8 cellular contexts compared by ENCODE assay signal in the genomic region with DNA sequence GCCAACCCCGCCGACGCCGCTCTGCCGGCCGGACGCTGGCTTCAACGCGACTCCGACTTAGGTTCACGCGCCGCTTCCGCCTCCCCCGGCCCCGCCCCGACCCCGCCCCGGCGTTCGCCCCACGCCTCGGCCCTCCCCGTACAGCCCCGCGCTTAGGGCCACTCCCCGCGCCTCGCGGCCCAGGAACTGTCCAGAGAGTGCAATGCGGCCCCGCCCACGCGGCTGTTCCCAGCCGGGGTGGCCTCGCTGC. TPM values are rescaled to one million over a fixed set of nuclear protein-coding genes. Genes with fewer than 3 reads are reported as not detected.
DNase-seq lines count a peak whose midpoint lies in the region; ATAC-seq and TF ChIP-seq lines count a peak whose summit lies in the region.

A gene with protein sequence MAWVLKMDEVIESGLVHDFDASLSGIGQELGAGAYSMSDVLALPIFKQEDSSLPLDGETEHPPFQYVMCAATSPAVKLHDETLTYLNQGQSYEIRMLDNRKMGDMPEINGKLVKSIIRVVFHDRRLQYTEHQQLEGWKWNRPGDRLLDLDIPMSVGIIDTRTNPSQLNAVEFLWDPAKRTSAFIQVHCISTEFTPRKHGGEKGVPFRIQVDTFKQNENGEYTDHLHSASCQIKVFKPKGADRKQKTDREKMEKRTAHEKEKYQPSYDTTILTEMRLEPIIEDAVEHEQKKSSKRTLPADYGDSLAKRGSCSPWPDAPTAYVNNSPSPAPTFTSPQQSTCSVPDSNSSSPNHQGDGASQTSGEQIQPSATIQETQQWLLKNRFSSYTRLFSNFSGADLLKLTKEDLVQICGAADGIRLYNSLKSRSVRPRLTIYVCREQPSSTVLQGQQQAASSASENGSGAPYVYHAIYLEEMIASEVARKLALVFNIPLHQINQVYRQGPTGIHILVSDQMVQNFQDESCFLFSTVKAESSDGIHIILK (minus strand): TSS at position 78 of the 250 bp plus-strand sequence. CDS start 557 bp downstream, outside the sequence.

- no peaks in the 10 kb centered on the region for H3K27me3 ChIP-seq in CD8-positive, alpha-beta memory T cell (ENCODE audit: insufficient read depth, low read length, poor library complexity, severe bottlenecking)
- no peaks in the 10 kb centered on the region for H3K27me3 ChIP-seq in breast epithelium
- no peaks in the 10 kb centered on the region for H3K27me3 ChIP-seq in stomach

- ATAC-seq in left lobe of liver = peak; percentile 88

- H3K27me3 Mint-ChIP-seq in CD8-positive, alpha-beta memory T cell = peaks cover 0 to 4% of the 10 kb centered on the region in 2 donors

- H3K36me3 ChIP-seq in CD8-positive, alpha-beta memory T cell (ENCODE audit: insufficient read depth, low read length) = no peaks in the 10 kb centered on the region
- no peaks in the 10 kb centered on the region for H3K36me3 ChIP-seq in breast epithelium
- H3K36me3 ChIP-seq in stomach = no peaks in the 10 kb centered on the region

- peaks cover 51 to 58% (median 54%) of the 10 kb centered on the region in 3 donors for H3K4me1 Mint-ChIP-seq in CD8-positive, alpha-beta memory T cell

- POLR2A ChIA-PET in CD8-positive, alpha-beta memory T cell (lab: Charles Lee) = interaction anchor here (0.6 to 1.5 kb wide), 8 partner anchors 11 to 755 kb away, joined by 3 to 8 read pairs (median 4); a partner anchor contains a TSS

- CTCF ChIA-PET in CD8-positive, alpha-beta memory T cell (lab: Charles Lee) = interaction anchor here (0.7 to 1.5 kb wide), 3 partner anchors 16 to 347 kb away, joined by 3 to 4 read pairs (median 3); no protein-coding TSS in a partner anchor

- peak within 1 kb of the TSS; percentile 97 for H3K27ac ChIP-seq in CD8-positive, alpha-beta memory T cell (ENCODE audit: low read depth, low read length)
- peak within 1 kb of the TSS; percentile 95 to 99 for H3K27ac ChIP-seq in breast epithelium
- H3K27ac ChIP-seq in stomach = peak within 1 kb of the TSS; percentile 97 to 99 (median 98)

- TF ChIP-seq POLR2A in NB4 (IDR thresholded peaks at IDR 0.05; ENCODE audit: extremely low read depth, insufficient read length) (peak; percentile 68), breast epithelium (IDR thresholded peaks at IDR 0.05) (no peak), stomach (IDR thresholded peaks at IDR 0.05) (peak in 1 of 4 donors; percentile 58), erythroblast (IDR thresholded peaks at IDR 0.05; ENCODE audit: low read length) (no peak)

- no peaks in the 10 kb centered on the region for H3K9me3 ChIP-seq in CD8-positive, alpha-beta memory T cell (ENCODE audit: low read length)
- H3K9me3 ChIP-seq in breast epithelium = no peaks in the 10 kb centered on the region
- no peaks in the 10 kb centered on the region for H3K9me3 ChIP-seq in stomach

- no peak for TF ChIP-seq CTCF in NB4 (IDR thresholded peaks at IDR 0.05; ENCODE audit: low read depth, low read length)
- no peak for TF ChIP-seq CTCF in breast epithelium (IDR thresholded peaks at IDR 0.05)
- TF ChIP-seq CTCF in stomach (IDR thresholded peaks at IDR 0.05) = peak in 1 of 7 experiments; percentile 4

- peak in 1 of 5 donors; percentile 94 for DNase-seq in CD8-positive, alpha-beta memory T cell
- DNase-seq in NB4 (ENCODE audit: low read depth) (no peak), breast epithelium (ENCODE audit: low spot score in 2 of 2) (peak in 1 of 2 donors; percentile 98), left lobe of liver (ENCODE audit: low spot score) (no peak), stomach (peak; percentile 100), HPDE6-E6E7 (ENCODE audit: extremely low spot score) (no peak), NCI-H510A (lab: John Stamatoyannopoulos, UW) (no peak), erythroblast (lab: John Stamatoyannopoulos, UW) (no peak)

- peak within 1 kb of the TSS; percentile 98 for H3K4me3 ChIP-seq in CD8-positive, alpha-beta memory T cell (ENCODE audit: low read length)
- H3K4me3 ChIP-seq in NB4 (ENCODE audit: low read depth, low read length) (peak within 1 kb of the TSS; percentile 95), breast epithelium (peak within 1 kb of the TSS; percentile 75 to 88 (median 86)), stomach (peak within 1 kb of the TSS; percentile 71 to 93 (median 88))

- no peak for TF ChIP-seq EP300 in stomach (IDR thresholded peaks at IDR 0.05)

- H3K4me3 Mint-ChIP-seq in CD8-positive, alpha-beta memory T cell = peak within 1 kb of the TSS; percentile 97 to 100 (median 99)

- no peaks in the 10 kb centered on the region for H3K9me3 Mint-ChIP-seq in CD8-positive, alpha-beta memory T cell

- 0 to 1% (median 1%) methylated on average over 1 to 36 of the region's 36 CpGs; no CpG with 5 or more reads in 1 of the 5 donors for WGBS in stomach, 5 donors

- H3K27ac Mint-ChIP-seq in CD8-positive, alpha-beta memory T cell = peak within 1 kb of the TSS; percentile 96 to 100 (median 100)

- H3K4me1 ChIP-seq in CD8-positive, alpha-beta memory T cell (ENCODE audit: insufficient read depth, low read length) = peaks cover 43% of the 10 kb centered on the region
- peaks cover 0 to 13% of the 10 kb centered on the region in 2 donors for H3K4me1 ChIP-seq in breast epithelium
- peaks cover 32 to 48% (median 41%) of the 10 kb centered on the region in 4 donors for H3K4me1 ChIP-seq in stomach

- intact Hi-C loops in breast epithelium (cut with DNase I; ENCODE audit: low total_unique reads) (no loop called here), stomach (cut with DNase I; ENCODE audit: low total_unique reads) (no loop called here)

- peaks cover 0 to 10% (median 0%) of the 10 kb centered on the region in 3 donors for H3K36me3 Mint-ChIP-seq in CD8-positive, alpha-beta memory T cell

RNA-seq across cellular contexts. Expression of the gene that starts here (rescaled TPM):
- total RNA-seq in CD8-positive, alpha-beta memory T cell = 10 to 100 TPM; 70.8 to 79.4 TPM
- polyA plus RNA-seq in CD8-positive, alpha-beta memory T cell = 15.9 TPM
- total RNA-seq in breast epithelium (10 to 100 TPM; 55.2 to 73.8 (median 69.5) TPM), left lobe of liver (24.3 TPM), stomach (100 to 1,000 TPM in 2 of 5 donors, 10 to 100 TPM in 3; 55.2 to 150 (median 88.8) TPM)
- 10 to 100 TPM; 21.0 to 32.6 (median 29.0) TPM for polyA plus RNA-seq in stomach
